In genomic region chr3:113696658-113697191, GRCh38 we compare ENCODE assay signal across 1 cellular context.
TF ChIP-seq lines count a peak whose summit lies in the region.

No MANE protein-coding gene starts in this region.

TF ChIP-seq in HepG2, 621 proteins besides CTCF, POLR2A, EP300 and RAD21 (continued from another document and continues in another):
- TF ChIP-seq HNF1A (IDR thresholded peaks at IDR 0.05; ENCODE audit: low read depth) (no peak), HNF1A (CRISPR knock-in tag; IDR thresholded peaks at IDR 0.05; ENCODE audit: borderline replicate concordance) (0 out of 2 replicates have a peak, but pooled peaks have one; percentile 8), PRDM10 (CRISPR knock-in tag; IDR thresholded peaks at IDR 0.05; ENCODE audit: low read depth) (peak; percentile 85), ZNF629 (CRISPR knock-in tag; conservative IDR thresholded peaks at IDR 0.05) (no peak), SALL1 (CRISPR knock-in tag; IDR thresholded peaks at IDR 0.05) (peak; percentile 24; the same call in 1 of the 2 replicates), ATF7-NPFF (CRISPR knock-in tag; IDR thresholded peaks at IDR 0.05; ENCODE audit: low read depth) (no peak), ZNF788 (CRISPR knock-in tag; IDR thresholded peaks at IDR 0.05; ENCODE audit: borderline replicate concordance) (no peak; the same call in 1 of the 2 replicates), ZNF512B (CRISPR knock-in tag; IDR thresholded peaks at IDR 0.05; ENCODE audit: borderline replicate concordance) (no peak), MAFF (IDR thresholded peaks at IDR 0.05; ENCODE audit: low read depth, low read length) (no peak), HNF1B (CRISPR knock-in tag; IDR thresholded peaks at IDR 0.05) (peak; percentile 39; the same call in 1 of the 2 replicates), NFYC (CRISPR knock-in tag; IDR thresholded peaks at IDR 0.05) (peak; percentile 94), TFDP2 (CRISPR knock-in tag; IDR thresholded peaks at IDR 0.05) (peak; percentile 69), E2F1 (CRISPR knock-in tag; IDR thresholded peaks at IDR 0.05) (peak; percentile 71), NFYB (CRISPR knock-in tag; IDR thresholded peaks at IDR 0.05) (peak; percentile 91), CCAR2 (optimal IDR thresholded peaks at IDR 0.05; ENCODE audit: low read depth, low read length) (no peak), ZNF501 (CRISPR knock-in tag; IDR thresholded peaks at IDR 0.05) (peak; percentile 30; the same call in 1 of the 2 replicates), CHD2 (IDR thresholded peaks at IDR 0.05; ENCODE audit: low read depth, low read length) (peak; percentile 73; the same call in 1 of the 2 replicates), ZMYM4 (CRISPR knock-in tag; IDR thresholded peaks at IDR 0.05) (peak; percentile 58), ZNF614 (CRISPR knock-in tag; IDR thresholded peaks at IDR 0.05; ENCODE audit: borderline replicate concordance) (no peak), CEBPZ (IDR thresholded peaks at IDR 0.05; ENCODE audit: low read length) (peak; percentile 57; the same call in 1 of the 2 replicates), CBFB (CRISPR knock-in tag; IDR thresholded peaks at IDR 0.05) (0 out of 2 replicates have a peak, but pooled peaks have one; percentile 12), ZNF562 (CRISPR knock-in tag; IDR thresholded peaks at IDR 0.05; ENCODE audit: borderline replicate concordance) (no peak), GATAD1 (CRISPR knock-in tag; IDR thresholded peaks at IDR 0.05) (peak; percentile 71), ELF3 (CRISPR knock-in tag; IDR thresholded peaks at IDR 0.05) (peak; percentile 66; the same call in 1 of the 2 replicates), SMC3 (IDR thresholded peaks at IDR 0.05; ENCODE audit: low read length) (no peak), POGZ (CRISPR knock-in tag; IDR thresholded peaks at IDR 0.05) (peak; percentile 17; the same call in 1 of the 2 replicates), CEBPG (CRISPR knock-in tag; IDR thresholded peaks at IDR 0.05) (0 out of 2 replicates have a peak, but pooled peaks have one; percentile 22), GABPB1 (CRISPR knock-in tag; IDR thresholded peaks at IDR 0.05) (peak; percentile 86), HOXA5 (CRISPR knock-in tag; IDR thresholded peaks at IDR 0.05) (peak; percentile 50; the same call in 1 of the 2 replicates), HMGXB4 (CRISPR knock-in tag; IDR thresholded peaks at IDR 0.05; ENCODE audit: borderline replicate concordance in 1 of 2, low read depth in 1 of 2) (0 out of 4 replicates have a peak, but pooled peaks have one; percentile 12 to 34), ZC3H4 (CRISPR knock-in tag; IDR thresholded peaks at IDR 0.05; ENCODE audit: borderline replicate concordance) (0 out of 2 replicates have a peak, but pooled peaks have one; percentile 58), KLF11 (CRISPR knock-in tag; IDR thresholded peaks at IDR 0.05) (peak; percentile 57; the same call in 1 of the 2 replicates), ZNF275 (CRISPR knock-in tag; IDR thresholded peaks at IDR 0.05; ENCODE audit: borderline replicate concordance) (0 out of 2 replicates have a peak, but pooled peaks have one; percentile 25), SP5 (CRISPR knock-in tag; IDR thresholded peaks at IDR 0.05; ENCODE audit: borderline replicate concordance, low read depth) (peak; percentile 83), TAF15 (IDR thresholded peaks at IDR 0.05; ENCODE audit: low read depth, low read length, poor library complexity, severe bottlenecking) (no peak), DMAP1 (CRISPR knock-in tag; IDR thresholded peaks at IDR 0.05) (no peak; the same call in 1 of the 2 replicates)
